In the genomic region with DNA sequence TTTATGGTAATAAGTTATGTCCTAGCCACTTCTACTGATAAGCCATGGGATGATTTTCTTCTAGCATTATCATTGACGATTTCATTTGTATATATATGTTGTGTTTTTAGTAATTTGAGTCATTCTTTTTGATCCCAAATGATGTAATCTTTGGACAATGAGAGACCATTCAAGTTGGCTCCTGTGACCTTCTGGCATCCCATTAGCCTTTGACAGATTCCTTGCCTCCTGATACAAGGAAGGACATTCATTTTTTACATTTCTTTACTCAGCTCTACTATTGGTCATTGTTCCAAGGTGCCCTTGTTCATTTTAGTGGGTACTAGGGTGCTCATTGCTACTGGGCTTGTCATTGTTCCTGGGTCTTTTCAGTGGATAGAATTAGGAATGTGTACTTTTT, we compare ENCODE assay signal across 38 cellular contexts.
"Had no signal": no experiment of that assay in that cellular context is flagged by ENCODE, and none has a peak within 500 bp of the region (broad histone marks: within the 10 kb centered on the region; RNA-seq: fewer than 3 reads in every experiment).

No MANE protein-coding gene starts in this region.

- H3K9me3 Mint-ChIP-seq: activated CD4-positive, alpha-beta memory T cell treated with anti-CD3 and anti-CD28 coated beads, Interleukin-2, amount 10 ng/mL, durations not matched to agents 7 days and 5 days; activated CD4-positive, alpha-beta T cell treated with anti-CD3 and anti-CD28 coated beads, Interleukin-2, amount 10 ng/mL, durations not matched to agents 7 days and 5 days; activated naive CD4-positive, alpha-beta T cell treated with anti-CD3 and anti-CD28 coated beads, Interleukin-2, amount 10 ng/mL, durations not matched to agents 7 days and 5 days; activated naive CD4-positive, alpha-beta T cell treated with anti-CD3 and anti-CD28 coated beads, Interleukin-2, amount 50 U/mL, for 24 hours; activated T-cell treated with anti-CD3 and anti-CD28 coated beads, Interleukin-2, amount 50 U/mL, for 24 hours; activated T-helper 2 cell treated with anti-CD3 and anti-CD28 coated beads, Interferon-gamma antibody, Interleukin-2, Interleukin-4, amounts not matched to agents 10 μg/mL and 5 μg/mL and 100 μg/mL, durations not matched to agents 14 hours and 24 hours and 36 hours; central memory CD8-positive, alpha-beta T cell; T-helper 1 cell treated with Interleukin-12 subunit alpha and Interleukin-12 subunit beta and Interleukin-4 antibody, amounts not matched to agents 30 μg/mL and 1 μg/mL, for 36 hours; T-helper 2 cell treated with Interferon-gamma antibody and Interleukin-4, amounts not matched to agents 5 μg/mL and 100 μg/mL, for 36 hours; WTC11 had no signal

- DNase-seq: activated CD4-positive, alpha-beta memory T cell treated with anti-CD3 and anti-CD28 coated beads, Interleukin-2, amount 10 ng/mL, durations not matched to agents 7 days and 5 days; activated CD4-positive, alpha-beta T cell treated with anti-CD3 and anti-CD28 coated beads for 1 hour; activated CD4-positive, alpha-beta T cell treated with anti-CD3 and anti-CD28 coated beads for 36 hours; activated CD4-positive, alpha-beta T cell treated with anti-CD3 and anti-CD28 coated beads for 48 hours; activated CD4-positive, alpha-beta T cell treated with anti-CD3 and anti-CD28 coated beads, Interleukin-2, amount 10 ng/mL, durations not matched to agents 7 days and 5 days; activated CD4-positive, alpha-beta T cell treated with anti-CD3 and anti-CD28 coated beads, Interleukin-2, amount 50 U/mL, for 48 hours; activated CD4-positive, CD25-positive, alpha-beta regulatory T cell; activated CD8-positive, alpha-beta memory T cell treated with anti-CD3 and anti-CD28 coated beads for 24 hours; activated CD8-positive, alpha-beta memory T cell treated with anti-CD3 and anti-CD28 coated beads, Interleukin-2, amount 10 ng/mL, durations not matched to agents 7 days and 5 days; activated CD8-positive, alpha-beta memory T cell treated with anti-CD3 and anti-CD28 coated beads, Interleukin-2, amount 50 U/mL, for 48 hours; activated CD8-positive, alpha-beta T cell treated with anti-CD3 and anti-CD28 coated beads, Interleukin-2, amount 10 ng/mL, durations not matched to agents 7 days and 5 days; activated effector memory CD4-positive, alpha-beta T cell treated with Interleukin-2 at 50 U/mL for 16 hours; activated gamma-delta T cell; activated naive CD4-positive, alpha-beta T cell treated with anti-CD3 and anti-CD28 coated beads, Interleukin-2, amount 10 ng/mL, durations not matched to agents 7 days and 5 days; activated naive CD4-positive, alpha-beta T cell treated with Interleukin-2 at 50 U/mL for 16 hours; activated naive CD8-positive, alpha-beta T cell treated with anti-CD3 and anti-CD28 coated beads, Interleukin-2, amount 10 ng/mL, durations not matched to agents 7 days and 5 days; activated naive CD8-positive, alpha-beta T cell treated with anti-CD3 and anti-CD28 coated beads, Interleukin-2, amount 50 U/mL, for 24 hours; activated T-cell treated with anti-CD3 and anti-CD28 coated beads, Interleukin-2, amount 50 U/mL, for 24 hours; activated T-cell treated with anti-CD3 and anti-CD28 coated beads, Interleukin-2, amount 50 U/mL, for 48 hours; amygdala; anterior cingulate cortex; caudate nucleus; cerebellar nuclear complex; T-helper 1 cell; T-helper 2 cell; T-helper 9 cell; WERI-Rb-1 had no signal

- H3K36me3 ChIP-seq: ascending aorta, cardiac muscle cell, WERI-Rb-1 had no signal

- H3K27me3 ChIP-seq: ascending aorta, cardiac muscle cell had no signal

- FAIRE-seq: bronchial epithelial cell had no signal

- H3K27ac ChIP-seq: ascending aorta, cardiac muscle cell, WERI-Rb-1 had no signal

- H3K9me3 ChIP-seq: ascending aorta had no signal

- H3K27ac Mint-ChIP-seq: activated CD4-positive, alpha-beta memory T cell treated with anti-CD3 and anti-CD28 coated beads, Interleukin-2, amount 10 ng/mL, durations not matched to agents 7 days and 5 days; activated CD4-positive, alpha-beta T cell treated with anti-CD3 and anti-CD28 coated beads for 36 hours; activated CD4-positive, alpha-beta T cell treated with anti-CD3 and anti-CD28 coated beads, Interleukin-2, amount 10 ng/mL, durations not matched to agents 7 days and 5 days; activated CD8-positive, alpha-beta memory T cell treated with anti-CD3 and anti-CD28 coated beads, Interleukin-2, amount 10 ng/mL, durations not matched to agents 7 days and 5 days; activated CD8-positive, alpha-beta T cell treated with anti-CD3 and anti-CD28 coated beads, Interleukin-2, amount 10 ng/mL, durations not matched to agents 7 days and 5 days; activated naive CD4-positive, alpha-beta T cell treated with anti-CD3 and anti-CD28 coated beads, Interleukin-2, amount 10 ng/mL, durations not matched to agents 7 days and 5 days; activated naive CD4-positive, alpha-beta T cell treated with anti-CD3 and anti-CD28 coated beads, Interleukin-2, amount 50 U/mL, for 24 hours; activated naive CD8-positive, alpha-beta T cell; activated naive CD8-positive, alpha-beta T cell treated with anti-CD3 and anti-CD28 coated beads, Interleukin-2, amount 10 ng/mL, durations not matched to agents 7 days and 5 days; activated naive CD8-positive, alpha-beta T cell treated with anti-CD3 and anti-CD28 coated beads, Interleukin-2, amount 50 U/mL, for 24 hours; activated T-cell treated with anti-CD3 and anti-CD28 coated beads, Interleukin-2, amount 50 U/mL, for 24 hours; activated T-helper 2 cell treated with anti-CD3 and anti-CD28 coated beads, Interferon-gamma antibody, Interleukin-2, Interleukin-4, amounts not matched to agents 10 μg/mL and 5 μg/mL and 100 μg/mL, durations not matched to agents 14 hours and 24 hours and 36 hours; brain; T-helper 1 cell treated with Interleukin-12 subunit alpha and Interleukin-12 subunit beta and Interleukin-4 antibody, amounts not matched to agents 30 μg/mL and 1 μg/mL, for 36 hours; T-helper 2 cell treated with Interferon-gamma antibody and Interleukin-4, amounts not matched to agents 5 μg/mL and 100 μg/mL, for 36 hours; WTC11 had no signal

- H3K4me3 Mint-ChIP-seq: activated CD4-positive, alpha-beta memory T cell treated with anti-CD3 and anti-CD28 coated beads, Interleukin-2, amount 10 ng/mL, durations not matched to agents 7 days and 5 days; activated CD4-positive, alpha-beta T cell treated with anti-CD3 and anti-CD28 coated beads for 36 hours; activated CD4-positive, alpha-beta T cell treated with anti-CD3 and anti-CD28 coated beads, Interleukin-2, amount 10 ng/mL, durations not matched to agents 7 days and 5 days; activated CD8-positive, alpha-beta memory T cell treated with anti-CD3 and anti-CD28 coated beads, Interleukin-2, amount 10 ng/mL, durations not matched to agents 7 days and 5 days; activated CD8-positive, alpha-beta T cell treated with anti-CD3 and anti-CD28 coated beads, Interleukin-2, amount 10 ng/mL, durations not matched to agents 7 days and 5 days; activated naive CD4-positive, alpha-beta T cell treated with anti-CD3 and anti-CD28 coated beads, Interleukin-2, amount 10 ng/mL, durations not matched to agents 7 days and 5 days; activated naive CD4-positive, alpha-beta T cell treated with anti-CD3 and anti-CD28 coated beads, Interleukin-2, amount 50 U/mL, for 24 hours; activated naive CD8-positive, alpha-beta T cell; activated naive CD8-positive, alpha-beta T cell treated with anti-CD3 and anti-CD28 coated beads, Interleukin-2, amount 10 ng/mL, durations not matched to agents 7 days and 5 days; activated naive CD8-positive, alpha-beta T cell treated with anti-CD3 and anti-CD28 coated beads, Interleukin-2, amount 50 U/mL, for 24 hours; activated T-cell treated with anti-CD3 and anti-CD28 coated beads, Interleukin-2, amount 50 U/mL, for 24 hours; brain; central memory CD8-positive, alpha-beta T cell; T-helper 1 cell treated with Interleukin-12 subunit alpha and Interleukin-12 subunit beta and Interleukin-4 antibody, amounts not matched to agents 30 μg/mL and 1 μg/mL, for 36 hours; T-helper 2 cell treated with Interferon-gamma antibody and Interleukin-4, amounts not matched to agents 5 μg/mL and 100 μg/mL, for 36 hours; WTC11 had no signal

- H3K4me1 ChIP-seq: ascending aorta had no signal

- H3K4me1 Mint-ChIP-seq: activated CD4-positive, alpha-beta memory T cell treated with anti-CD3 and anti-CD28 coated beads, Interleukin-2, amount 10 ng/mL, durations not matched to agents 7 days and 5 days; activated CD4-positive, alpha-beta T cell treated with anti-CD3 and anti-CD28 coated beads, Interleukin-2, amount 10 ng/mL, durations not matched to agents 7 days and 5 days; activated CD8-positive, alpha-beta memory T cell treated with anti-CD3 and anti-CD28 coated beads, Interleukin-2, amount 10 ng/mL, durations not matched to agents 7 days and 5 days; activated naive CD4-positive, alpha-beta T cell treated with anti-CD3 and anti-CD28 coated beads, Interleukin-2, amount 10 ng/mL, durations not matched to agents 7 days and 5 days; activated naive CD8-positive, alpha-beta T cell treated with anti-CD3 and anti-CD28 coated beads, Interleukin-2, amount 10 ng/mL, durations not matched to agents 7 days and 5 days; brain; central memory CD8-positive, alpha-beta T cell; WTC11 had no signal

- H3K4me3 ChIP-seq: ascending aorta, cardiac muscle cell had no signal

- H3K36me3 Mint-ChIP-seq: activated CD8-positive, alpha-beta memory T cell treated with anti-CD3 and anti-CD28 coated beads, Interleukin-2, amount 10 ng/mL, durations not matched to agents 7 days and 5 days; activated naive CD4-positive, alpha-beta T cell treated with anti-CD3 and anti-CD28 coated beads, Interleukin-2, amount 10 ng/mL, durations not matched to agents 7 days and 5 days; activated naive CD4-positive, alpha-beta T cell treated with anti-CD3 and anti-CD28 coated beads, Interleukin-2, amount 50 U/mL, for 24 hours; activated naive CD8-positive, alpha-beta T cell; activated naive CD8-positive, alpha-beta T cell treated with anti-CD3 and anti-CD28 coated beads, Interleukin-2, amount 10 ng/mL, durations not matched to agents 7 days and 5 days; brain; WTC11 had no signal

- H3K27me3 Mint-ChIP-seq: activated CD4-positive, alpha-beta memory T cell treated with anti-CD3 and anti-CD28 coated beads, Interleukin-2, amount 10 ng/mL, durations not matched to agents 7 days and 5 days; activated CD4-positive, alpha-beta T cell treated with anti-CD3 and anti-CD28 coated beads for 36 hours; activated CD4-positive, alpha-beta T cell treated with anti-CD3 and anti-CD28 coated beads, Interleukin-2, amount 10 ng/mL, durations not matched to agents 7 days and 5 days; activated CD8-positive, alpha-beta memory T cell treated with anti-CD3 and anti-CD28 coated beads, Interleukin-2, amount 10 ng/mL, durations not matched to agents 7 days and 5 days; activated naive CD4-positive, alpha-beta T cell treated with anti-CD3 and anti-CD28 coated beads, Interleukin-2, amount 50 U/mL, for 24 hours; activated naive CD8-positive, alpha-beta T cell; activated naive CD8-positive, alpha-beta T cell treated with anti-CD3 and anti-CD28 coated beads, Interleukin-2, amount 50 U/mL, for 24 hours; brain had no signal
